ENCODE assay signal across 24 cellular contexts in the genomic region with DNA sequence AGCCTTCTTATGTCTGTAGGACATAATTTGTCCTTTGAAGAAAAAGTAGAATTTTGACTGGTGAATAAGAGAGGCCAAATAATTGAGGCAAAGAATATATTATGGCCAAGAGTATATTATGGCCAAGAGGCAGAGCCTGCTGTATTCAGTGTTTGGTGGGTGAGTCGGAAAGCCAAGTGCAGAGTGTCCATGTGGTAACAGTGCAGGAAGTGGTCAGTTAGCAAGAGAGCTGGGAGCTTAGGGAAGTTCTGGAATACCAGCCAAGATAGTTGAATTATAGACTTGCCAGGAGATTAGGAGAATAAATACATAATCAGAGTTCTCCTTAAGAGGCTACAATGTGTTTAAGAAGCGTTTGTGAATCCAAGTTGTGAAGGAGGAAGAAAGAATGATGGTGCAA.
A peak's percentile ranks its signal among the peaks of the same experiment; 100 is the strongest.
DNase-seq lines count a peak whose midpoint lies in the region; ATAC-seq and TF ChIP-seq lines count a peak whose summit lies in the region.
"Had no signal": no experiment of that assay in that cellular context is flagged by ENCODE, and none has a peak within 500 bp of the region (broad histone marks: within the 10 kb centered on the region; RNA-seq: fewer than 3 reads in every experiment).

No MANE protein-coding gene starts in this region.

- peak in 5 of 8 donors; percentile 28 to 77 (median 66) for ATAC-seq in heart right ventricle
- no peak for ATAC-seq in natural killer cell
- ATAC-seq: A549; foreskin keratinocyte; K562; psoas muscle; stimulated activated naive B cell treated with anti-CD40 and anti-IgM and Interleukin-4, amounts not matched to agents 10 μg/mL and 1 μg/mL and 100 μg/mL, for 72 hours had no signal

- DNase-seq in heart right ventricle (no peak), right atrium auricular region (ENCODE audit: low spot score) (no peak), SJCRH30 (peak; percentile 32 to 53), fibroblast of villous mesenchyme (ENCODE audit: low read depth) (peak; percentile 8), lower leg skin (ENCODE audit: low spot score in 2 of 2) (no peak), natural killer cell (no peak), A172 (ENCODE audit: low spot score) (no peak), GM13977 (ENCODE audit: low spot score) (no peak)
- DNase-seq: activated CD4-positive, alpha-beta memory T cell treated with anti-CD3 and anti-CD28 coated beads for 36 hours; activated effector memory CD4-positive, alpha-beta T cell treated with Interleukin-2 at 50 U/mL for 16 hours; central memory CD4-positive, alpha-beta T cell; dermis blood vessel endothelial cell; foreskin keratinocyte; H9; islet precursor cell; MV-4-11; NCI-H69; psoas muscle; stimulated activated naive B cell treated with anti-CD40 and anti-IgM and Interleukin-4, amounts not matched to agents 10 μg/mL and 1 μg/mL and 100 μg/mL, for 72 hours; thyroid gland had no signal

- H3K27ac ChIP-seq in heart right ventricle (no peak overlapping the region), right atrium auricular region (no peak overlapping the region), SJCRH30 (peak overlapping the region; percentile 77)
- H3K27ac ChIP-seq: A549, C4-2B, foreskin keratinocyte, psoas muscle, thyroid gland had no signal

- TF ChIP-seq CTCF in heart right ventricle (IDR thresholded peaks at IDR 0.05) (no peak), right atrium auricular region (IDR thresholded peaks at IDR 0.05) (no peak), fibroblast of villous mesenchyme (IDR thresholded peaks at IDR 0.05; ENCODE audit: insufficient read depth, low read depth, low read length) (no peak), lower leg skin (IDR thresholded peaks at IDR 0.05) (no peak), natural killer cell (IDR thresholded peaks at IDR 0.05) (no peak), GM13977 (IDR thresholded peaks at IDR 0.05; ENCODE audit: extremely low read depth, insufficient read depth, missing control alignments) (no peak)

- H3K9me3 Mint-ChIP-seq in natural killer cell: peaks cover 4 to 5% of the 10 kb centered on the region in 2 donors

- H3K4me1 ChIP-seq in heart right ventricle (no peaks in the 10 kb centered on the region), right atrium auricular region (no peaks in the 10 kb centered on the region), SJCRH30 (peaks cover 30% of the 10 kb centered on the region)
- H3K4me1 ChIP-seq: A549, foreskin keratinocyte, psoas muscle, thyroid gland had no signal

- H3K36me3 ChIP-seq in heart right ventricle (no peaks in the 10 kb centered on the region), right atrium auricular region (no peaks in the 10 kb centered on the region), SJCRH30 (no peaks in the 10 kb centered on the region)
- H3K36me3 ChIP-seq: thyroid gland had no signal

- 47 to 50% methylated on average over 2 of the region's 2 CpGs for WGBS in heart right ventricle, 2 donors
- WGBS in lower leg skin, 2 donors: 44 to 80% methylated on average over 2 of the region's 2 CpGs

- no peak overlapping the region for H3K27ac Mint-ChIP-seq in natural killer cell
- H3K27ac Mint-ChIP-seq: activated CD4-positive, alpha-beta memory T cell treated with anti-CD3 and anti-CD28 coated beads for 36 hours; H9; stimulated activated naive B cell treated with anti-CD40 and anti-IgM and Interleukin-4, amounts not matched to agents 10 μg/mL and 1 μg/mL and 100 μg/mL, for 72 hours had no signal

- intact Hi-C loops in heart right ventricle (cut with DNase I): no loop called here
- intact Hi-C loops in lower leg skin (cut with DNase I; ENCODE audit: low total_unique reads): no loop called here
- intact Hi-C loops in natural killer cell (cut with micrococcal nuclease): no loop called here

- H3K27me3 ChIP-seq in heart right ventricle (peaks cover 0 to 2% (median 0%) of the 10 kb centered on the region in 7 donors), right atrium auricular region (no peaks in the 10 kb centered on the region), SJCRH30 (no peaks in the 10 kb centered on the region)
- H3K27me3 ChIP-seq: foreskin keratinocyte, thyroid gland had no signal

- TF ChIP-seq POLR2A in lower leg skin (IDR thresholded peaks at IDR 0.05): no peak

- no peak overlapping the region for H3K4me3 ChIP-seq in heart right ventricle
- H3K4me3 ChIP-seq in right atrium auricular region: no peak overlapping the region
- H3K4me3 ChIP-seq in SJCRH30: no peak overlapping the region
- H3K4me3 ChIP-seq in fibroblast of villous mesenchyme (ENCODE audit: low read depth, low read length): no peak overlapping the region
- no peak overlapping the region for H3K4me3 ChIP-seq in lower leg skin (ENCODE audit: low read depth, poor library complexity, severe bottlenecking)
- H3K4me3 ChIP-seq: A549, K562, psoas muscle, smooth muscle cell, thyroid gland had no signal

- H3K9me3 ChIP-seq in heart right ventricle (peaks cover 0 to 23% (median 11%) of the 10 kb centered on the region in 11 donors), right atrium auricular region (peaks cover 0 to 12% of the 10 kb centered on the region in 2 donors), SJCRH30 (replicated peaks) (peaks cover 12% of the 10 kb centered on the region)
- H3K9me3 ChIP-seq: psoas muscle, thyroid gland had no signal

- H3K36me3 Mint-ChIP-seq in natural killer cell: peaks cover 13% of the 10 kb centered on the region
- H3K36me3 Mint-ChIP-seq: activated CD4-positive, alpha-beta memory T cell treated with anti-CD3 and anti-CD28 coated beads for 36 hours had no signal

- H3K4me3 Mint-ChIP-seq in natural killer cell: no peak overlapping the region
- H3K4me3 Mint-ChIP-seq: activated CD4-positive, alpha-beta memory T cell treated with anti-CD3 and anti-CD28 coated beads for 36 hours; H9; stimulated activated naive B cell treated with anti-CD40 and anti-IgM and Interleukin-4, amounts not matched to agents 10 μg/mL and 1 μg/mL and 100 μg/mL, for 72 hours had no signal

- in situ Hi-C loops in GM13977 (cut with MboI; ENCODE audit: low pct_unique_long_range_greater_than_20kb, low sequenced_read_pairs, unreplicated experiment): no loop called here

- peaks cover under 1% of the 10 kb centered on the region in 2 donors for H3K4me1 Mint-ChIP-seq in natural killer cell

- H3K27me3 Mint-ChIP-seq in natural killer cell (ENCODE audit: low read depth in 2 of 2): peaks cover 14 to 18% of the 10 kb centered on the region in 2 donors

Comparison
In these comparisons a context has a peak if more than half of its experiments do, and no peak if none do; other contexts are left out.
1. ATAC-seq: peak in heart right ventricle (5 of 8); none in natural killer cell (0 of 3).
2. DNase-seq: peak in SJCRH30 (2 of 2) and fibroblast of villous mesenchyme (single experiment); none in heart right ventricle (0 of 2), right atrium auricular region (single experiment), lower leg skin (0 of 2), natural killer cell (single experiment), A172 (single experiment) and GM13977 (single experiment).